ENCODE assay signal across 12 cellular contexts in the genomic region with DNA sequence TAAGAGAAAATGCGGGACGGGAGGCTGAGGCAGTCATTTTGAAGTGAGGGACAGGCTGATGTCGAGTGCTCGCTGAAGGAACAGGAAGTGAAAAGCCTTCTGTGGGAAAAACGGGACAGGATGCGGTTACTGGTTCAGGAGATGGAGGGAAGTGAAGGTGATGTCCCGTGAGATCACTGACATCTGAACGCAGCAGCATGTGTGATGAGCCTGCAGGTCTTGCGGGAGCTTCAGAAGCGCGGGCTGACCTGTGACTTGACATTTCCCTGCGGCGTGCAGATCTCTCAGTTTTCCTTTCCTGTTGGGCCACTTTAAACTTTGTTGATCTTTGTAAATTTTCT.
DNase-seq lines count a peak whose midpoint lies in the region; ATAC-seq and TF ChIP-seq lines count a peak whose summit lies in the region.
"Had no signal": no experiment of that assay in that cellular context is flagged by ENCODE, and none has a peak within 500 bp of the region (broad histone marks: within the 10 kb centered on the region; RNA-seq: fewer than 3 reads in every experiment).

No MANE protein-coding gene starts in this region.

- TF ChIP-seq CTCF in Peyer's patch (IDR thresholded peaks at IDR 0.05) = no peak

- peak overlapping the region; percentile 8; the same call in 1 of the 2 replicates for H3K4me3 ChIP-seq in BLaER1
- no peak overlapping the region for H3K4me3 ChIP-seq in Peyer's patch
- no peak overlapping the region for H3K4me3 ChIP-seq in effector memory CD4-positive, alpha-beta T cell (ENCODE audit: insufficient read depth, low read depth, low read length, poor library complexity, severe bottlenecking)
- H3K4me3 ChIP-seq in MG63 = no peak overlapping the region
- H3K4me3 ChIP-seq: SJSA1 had no signal

- no peaks in the 10 kb centered on the region for H3K9me3 ChIP-seq in BLaER1
- H3K9me3 ChIP-seq in Peyer's patch = no peaks in the 10 kb centered on the region
- no peaks in the 10 kb centered on the region for H3K9me3 ChIP-seq in effector memory CD4-positive, alpha-beta T cell (ENCODE audit: control insufficient read depth, low read length)
- no peaks in the 10 kb centered on the region for H3K9me3 ChIP-seq in MG63
- H3K9me3 ChIP-seq: SJSA1 had no signal

- ATAC-seq in HG03045 (IDR thresholded peaks at IDR 0.05; ENCODE audit: unreplicated experiment) = no peak

- H3K36me3 ChIP-seq in BLaER1 = peaks cover 65% of the 10 kb centered on the region
- peaks cover 0 to 92% (median 0%) of the 10 kb centered on the region in 3 donors for H3K36me3 ChIP-seq in Peyer's patch
- peaks cover 51% of the 10 kb centered on the region for H3K36me3 ChIP-seq in effector memory CD4-positive, alpha-beta T cell (ENCODE audit: control insufficient read depth, insufficient read depth, low read length)
- H3K36me3 ChIP-seq in MG63 = peaks cover 73% of the 10 kb centered on the region

- H3K4me1 ChIP-seq in BLaER1 = peaks cover 100% of the 10 kb centered on the region
- peaks cover 0 to 13% (median 5%) of the 10 kb centered on the region in 4 donors for H3K4me1 ChIP-seq in Peyer's patch
- peaks cover 11% of the 10 kb centered on the region for H3K4me1 ChIP-seq in effector memory CD4-positive, alpha-beta T cell (ENCODE audit: control insufficient read depth, insufficient read depth, low read length, poor library complexity, severe bottlenecking)
- H3K4me1 ChIP-seq: SJSA1 had no signal

- DNase-seq in GM19240 (ENCODE audit: insufficient read length, low spot score) = peak; percentile 31
- DNase-seq in Peyer's patch = peak in 2 of 3 donors; percentile 79 to 81
- peak in 2 of 3 donors; percentile 6 to 16 for DNase-seq in effector memory CD4-positive, alpha-beta T cell
- DNase-seq in NCI-H510A treated with DMSO at 0.1 percent for 48 hours (lab: John Stamatoyannopoulos, UW) = no peak
- no peak for DNase-seq in kidney glomerular epithelial cell (lab: John Stamatoyannopoulos, UW)
- DNase-seq in MG63 = no peak
- DNase-seq: activated gamma-delta T cell, islet precursor cell, MM.1S had no signal

- H3K27me3 ChIP-seq in BLaER1 (0 out of 2 replicates have a peak, but pooled peaks cover 3% of the 10 kb centered on the region), Peyer's patch (no peaks in the 10 kb centered on the region), MG63 (no peaks in the 10 kb centered on the region; the same call in 1 of the 2 replicates)
- H3K27me3 ChIP-seq in effector memory CD4-positive, alpha-beta T cell (replicated peaks; ENCODE audit: control insufficient read depth, insufficient read depth, low read length, poor library complexity, severe bottlenecking) = no peaks in the 10 kb centered on the region
- H3K27me3 ChIP-seq: SJSA1 had no signal

- peak overlapping the region; percentile 75 for H3K4me2 ChIP-seq in BLaER1

- no peak for TF ChIP-seq POLR2A in Peyer's patch (IDR thresholded peaks at IDR 0.05)

- peaks cover 100% of the 10 kb centered on the region for H4K20me1 ChIP-seq in BLaER1

- H3K27ac ChIP-seq in BLaER1 (no peak overlapping the region), Peyer's patch (peak overlapping the region in 1 of 4 donors; percentile 52)
- no peak overlapping the region for H3K27ac ChIP-seq in effector memory CD4-positive, alpha-beta T cell (ENCODE audit: insufficient read depth, low read length, poor library complexity, severe bottlenecking)
- H3K27ac ChIP-seq: SJSA1 had no signal

- H3K9ac ChIP-seq in BLaER1 = no peak overlapping the region

Comparison
In these comparisons a context has a peak if more than half of its experiments do, and no peak if none do; other contexts are left out.
1. DNase-seq: peak in GM19240 (single experiment), Peyer's patch (2 of 3) and effector memory CD4-positive, alpha-beta T cell (2 of 3); none in NCI-H510A treated with DMSO at 0.1 percent for 48 hours (single experiment), kidney glomerular epithelial cell (single experiment) and MG63 (single experiment).